In genomic region chr9:134930404-134930803, GRCh38 we compare ENCODE assay signal across 14 cellular contexts. TPM values are rescaled to one million over a fixed set of nuclear protein-coding genes. Genes with fewer than 3 reads are reported as not detected.
DNase-seq lines count a peak whose midpoint lies in the region; ATAC-seq and TF ChIP-seq lines count a peak whose summit lies in the region.
"Had no signal": no experiment of that assay in that cellular context is flagged by ENCODE, and none has a peak within 500 bp of the region (broad histone marks: within the 10 kb centered on the region; RNA-seq: fewer than 3 reads in every experiment).

No MANE protein-coding gene starts in this region.

- in situ Hi-C loops in KBM-7 (cut with MboI; ENCODE audit: low pct_unique_long_range_greater_than_20kb, low sequenced_read_pairs): no loop called here

- peaks cover 0 to 67% (median 0%) of the 10 kb centered on the region in 7 donors for H3K27me3 ChIP-seq in spleen (replicated peaks in 1 of 7)
- H3K27me3 ChIP-seq: colonic mucosa had no signal

- H3K36me3 ChIP-seq in spleen: no peaks in the 10 kb centered on the region
- H3K36me3 ChIP-seq: colonic mucosa, esophagus squamous epithelium had no signal

- intact Hi-C loops in spleen (cut with DNase I; ENCODE audit: low total_unique reads): no loop called here

- WGBS in spleen, 5 donors: 43 to 69% (median 65%) methylated on average over 13 of the region's 13 CpGs

- H3K27ac ChIP-seq in spleen: peak overlapping the region in 4 of 8 donors; percentile 55 to 87 (median 84)
- H3K27ac ChIP-seq: colonic mucosa, esophagus squamous epithelium had no signal

- H3K4me3 ChIP-seq in spleen: no peak overlapping the region
- H3K4me3 ChIP-seq: colonic mucosa, esophagus squamous epithelium had no signal

- peak; percentile 61 for ATAC-seq in GM18909 (IDR thresholded peaks at IDR 0.05; ENCODE audit: poor library complexity, unreplicated experiment)
- ATAC-seq in GM21717 (IDR thresholded peaks at IDR 0.05; ENCODE audit: unreplicated experiment): peak; percentile 58
- ATAC-seq in HG03439 (IDR thresholded peaks at IDR 0.05; ENCODE audit: unreplicated experiment): peak; percentile 75
- ATAC-seq in esophagus mucosa: no peak

- DNase-seq in spleen (peak; percentile 76), KBM-7 (no peak)
- DNase-seq in activated CD4-positive, alpha-beta T cell treated with anti-CD3 and anti-CD28 coated beads for 48 hours: no peak
- DNase-seq: Caco-2, colonic mucosa, esophagus squamous epithelium, NCI-H345, SHP77 treated with DMSO at 0.1 percent for 48 hours had no signal

- no peaks in the 10 kb centered on the region for H3K9me3 ChIP-seq in spleen
- H3K9me3 ChIP-seq: Caco-2, colonic mucosa, esophagus squamous epithelium had no signal

- no peak for TF ChIP-seq POLR2A in spleen (IDR thresholded peaks at IDR 0.05)

- TF ChIP-seq CTCF in spleen (IDR thresholded peaks at IDR 0.05 in 8 of 11, conservative IDR thresholded peaks at IDR 0.05 in 3 of 11): no peak

- peaks cover 0 to 90% (median 57%) of the 10 kb centered on the region in 6 donors for H3K4me1 ChIP-seq in spleen
- H3K4me1 ChIP-seq: Caco-2, colonic mucosa, esophagus squamous epithelium had no signal

RNA-seq across cellular contexts. Expression of gene FCN1, which starts 12.7 kb away (rescaled TPM):
- total RNA-seq in spleen: 100 to 1,000 TPM in 3 of 7 donors, 10 to 100 TPM in 4; 33.1 to 209 (median 77.5) TPM
- 10 to 100 TPM in 2 of 3 donors, 1 to 10 TPM in 1; 5.2 to 30.0 (median 21.9) TPM for polyA plus RNA-seq in spleen
- total RNA-seq in esophagus mucosa: 0.12 TPM
- total RNA-seq: Caco-2, H4 had no signal

RNA-seq across cellular contexts. Expression of gene FCN2, which starts 49.8 kb away (rescaled TPM):
- total RNA-seq in spleen (1 to 10 TPM in 4 of 7 donors, under 1 TPM in 2, not detected in 1; 0.65 to 7.6 (median 1.9) TPM), esophagus mucosa (0.16 TPM)
- 1 to 10 TPM in 2 of 3 donors, under 1 TPM in 1; 0.38 to 3.7 (median 1.0) TPM for polyA plus RNA-seq in spleen
- total RNA-seq: Caco-2, colonic mucosa, esophagus squamous epithelium, H4, temporal lobe had no signal

Comparison
In these comparisons a context has a peak if more than half of its experiments do, and no peak if none do; other contexts are left out.
1. RNA of gene FCN1, which starts 12.7 kb away (total RNA-seq): 33.1 to 209 TPM in spleen; 0.12 TPM in esophagus mucosa (single experiment); every median in the first group is over 10 times any median in the second.